11 cellular contexts compared by ENCODE assay signal in genomic region chr14:50964683-50965390, GRCh38. TPM values are rescaled to one million over a fixed set of nuclear protein-coding genes. Genes with fewer than 3 reads are reported as not detected.
DNase-seq lines count a peak whose midpoint lies in the region; ATAC-seq, FAIRE-seq and TF ChIP-seq lines count a peak whose summit lies in the region.
"Had no signal": no experiment of that assay in that cellular context is flagged by ENCODE, and none has a peak within 500 bp of the region (broad histone marks: within the 10 kb centered on the region; RNA-seq: fewer than 3 reads in every experiment).

No MANE protein-coding gene starts in this region.

- TF ChIP-seq POLR2A in A549 (IDR thresholded peaks at IDR 0.05; ENCODE audit: low read length), result no peak

- TF ChIP-seq EP300 in A549 (IDR thresholded peaks at IDR 0.05), result no peak

- no peaks in the 10 kb centered on the region for H3K9me3 ChIP-seq in A549
- H3K9me3 ChIP-seq: Caco-2, heart right ventricle had no signal

- H3K27ac Mint-ChIP-seq in effector memory CD8-positive, alpha-beta T cell, result no peak overlapping the region
- no peak overlapping the region for H3K27ac Mint-ChIP-seq in CD14-positive monocyte

- intact Hi-C loops in CD14-positive monocyte (cut with micrococcal nuclease), result no loop called here

- CTCF ChIA-PET in A549 (lab: Yijun Ruan, JAX), result interaction anchor here (1.1 to 1.7 kb wide), 5 partner anchors 9 to 100 kb away, joined by 3 to 6 read pairs (median 3); no protein-coding TSS in a partner anchor

- WGBS in A549 (ENCODE audit: missing lambda C conversion rate), result 16% methylated on average over 5 of the region's 5 CpGs

- no peak overlapping the region for H3K4me3 Mint-ChIP-seq in effector memory CD8-positive, alpha-beta T cell
- no peak overlapping the region for H3K4me3 Mint-ChIP-seq in CD14-positive monocyte

- ATAC-seq in A549, result peak in 1 of 2 experiments; percentile 40; a peak in 2 of 6 replicates
- ATAC-seq in effector memory CD8-positive, alpha-beta T cell (replicated peaks), result no peak

- peak; percentile 11 to 76 for DNase-seq in A549 (ENCODE audit: low read depth in 1 of 2, low spot score in 1 of 2)
- peak; percentile 12 for DNase-seq in HT-29 (ENCODE audit: low spot score)
- peak; percentile 93 for DNase-seq in bronchial epithelial cell (ENCODE audit: low read depth)
- DNase-seq in midbrain (lab: John Stamatoyannopoulos, UW), result peak; percentile 26
- no peak for DNase-seq in effector memory CD8-positive, alpha-beta T cell
- no peak for DNase-seq in CD14-positive monocyte (ENCODE audit: low spot score)
- no peak for DNase-seq in NCI-H82 treated with DMSO at 0.1 percent for 48 hours (lab: John Stamatoyannopoulos, UW; ENCODE audit: unreplicated experiment)
- no peak for DNase-seq in iPS-NIHi11 (ENCODE audit: low spot score)
- DNase-seq: Caco-2, SHP77 treated with DMSO at 0.1 percent for 48 hours had no signal

- H3K4me2 ChIP-seq in A549, result peak overlapping the region; percentile 70

- TF ChIP-seq CTCF in A549 (IDR thresholded peaks at IDR 0.05) (no peak), bronchial epithelial cell (IDR thresholded peaks at IDR 0.05; ENCODE audit: insufficient read depth, low read length, severe bottlenecking) (no peak), CD14-positive monocyte (IDR thresholded peaks at IDR 0.05) (no peak)

- POLR2A ChIA-PET in A549 (lab: Yijun Ruan, JAX), result interaction anchor here (1.1 to 1.8 kb wide), 4 partner anchors 9 to 131 kb away, joined by 4 to 8 read pairs (median 5); partner anchors contain the start of gene PYGL

- H3K27me3 ChIP-seq in bronchial epithelial cell (ENCODE audit: control insufficient read depth, insufficient read depth, low read length), result no peaks in the 10 kb centered on the region
- H3K27me3 ChIP-seq: heart right ventricle had no signal

- no peak overlapping the region for H3K4me3 ChIP-seq in A549
- no peak overlapping the region for H3K4me3 ChIP-seq in bronchial epithelial cell (ENCODE audit: low read depth, low read length)
- H3K4me3 ChIP-seq: heart right ventricle had no signal

- H3K36me3 ChIP-seq in bronchial epithelial cell (ENCODE audit: control insufficient read depth, insufficient read depth, low read length), result no peaks in the 10 kb centered on the region
- H3K36me3 ChIP-seq: heart right ventricle had no signal

- H3K27me3 Mint-ChIP-seq in effector memory CD8-positive, alpha-beta T cell, result peaks cover 20 to 45% of the 10 kb centered on the region in 2 donors
- H3K27me3 Mint-ChIP-seq in CD14-positive monocyte (ENCODE audit: low read depth in 3 of 3), result no peaks in the 10 kb centered on the region

- peaks cover 0 to 2% of the 10 kb centered on the region in 2 donors for H3K4me1 Mint-ChIP-seq in effector memory CD8-positive, alpha-beta T cell (ENCODE audit: low read depth in 2 of 2)
- peaks cover 35% of the 10 kb centered on the region for H3K4me1 Mint-ChIP-seq in CD14-positive monocyte

- H3K27ac ChIP-seq in A549, result peak overlapping the region; percentile 29 to 63; a peak in 4 of 6 replicates

- TF ChIP-seq RAD21 in A549 (conservative IDR thresholded peaks at IDR 0.05 in 1 of 2, IDR thresholded peaks at IDR 0.05 in 1 of 2), result 0 out of 5 replicates have a peak, but pooled peaks of 1 of the 2 experiments have one; percentile 3

- H3K36me3 Mint-ChIP-seq in effector memory CD8-positive, alpha-beta T cell (ENCODE audit: insufficient read depth), result no peaks in the 10 kb centered on the region
- H3K36me3 Mint-ChIP-seq in CD14-positive monocyte, result no peaks in the 10 kb centered on the region

- FAIRE-seq in A549 (lab: Jason Lieb, UNC) (no peak), bronchial epithelial cell (lab: Jason Lieb, UNC) (no peak)

- peaks cover 46% of the 10 kb centered on the region for H3K4me1 ChIP-seq in A549
- H3K4me1 ChIP-seq: Caco-2 had no signal

- H3K9me3 Mint-ChIP-seq in effector memory CD8-positive, alpha-beta T cell, result no peaks in the 10 kb centered on the region
- no peaks in the 10 kb centered on the region for H3K9me3 Mint-ChIP-seq in CD14-positive monocyte

TF ChIP-seq in A549, 52 proteins besides CTCF, POLR2A, EP300 and RAD21 (continues in another document):
- TF ChIP-seq NFE2L2 (conservative IDR thresholded peaks at IDR 0.05; ENCODE audit: low read length), result no peak
- no peak for TF ChIP-seq NPAS2 (CRISPR knock-in tag; IDR thresholded peaks at IDR 0.05; ENCODE audit: borderline replicate concordance)
- no peak for TF ChIP-seq MAZ (IDR thresholded peaks at IDR 0.05; ENCODE audit: borderline replicate concordance, low read depth, low read length)
- no peak for TF ChIP-seq BHLHE40 (IDR thresholded peaks at IDR 0.05; ENCODE audit: low read depth, low read length)
- no peak for TF ChIP-seq MYC (IDR thresholded peaks at IDR 0.05; ENCODE audit: borderline replicate concordance, low read length)
- no peak for TF ChIP-seq CBX8 (IDR thresholded peaks at IDR 0.05)
- TF ChIP-seq RCOR1 (IDR thresholded peaks at IDR 0.05; ENCODE audit: low read depth, low read length), result no peak
- no peak for TF ChIP-seq RFX5 (IDR thresholded peaks at IDR 0.05)
- no peak for TF ChIP-seq HOXB13 (CRISPR knock-in tag; IDR thresholded peaks at IDR 0.05; ENCODE audit: low read depth)
- TF ChIP-seq GATA3 (IDR thresholded peaks at IDR 0.05; ENCODE audit: borderline replicate concordance), result peak; percentile 46; the same call in 1 of the 2 replicates
- TF ChIP-seq HMGXB4 (CRISPR knock-in tag; IDR thresholded peaks at IDR 0.05; ENCODE audit: borderline replicate concordance), result no peak
- TF ChIP-seq E2F6 (IDR thresholded peaks at IDR 0.05; ENCODE audit: borderline replicate concordance, low read depth), result no peak
- TF ChIP-seq JUNB (IDR thresholded peaks at IDR 0.05), result no peak
- no peak for TF ChIP-seq KDM5A (IDR thresholded peaks at IDR 0.05)
- no peak for TF ChIP-seq ZSCAN20 (CRISPR knock-in tag; IDR thresholded peaks at IDR 0.05)
- no peak for TF ChIP-seq HEYL (CRISPR knock-in tag; IDR thresholded peaks at IDR 0.05)
- TF ChIP-seq ZC3H11A (IDR thresholded peaks at IDR 0.05), result no peak
- no peak for TF ChIP-seq FOSB (CRISPR knock-in tag; IDR thresholded peaks at IDR 0.05)
- TF ChIP-seq PHF8 (IDR thresholded peaks at IDR 0.05; ENCODE audit: borderline replicate concordance, low read depth), result no peak
- no peak for TF ChIP-seq BCL3 (IDR thresholded peaks at IDR 0.05)
- TF ChIP-seq POLR2AphosphoS2 (conservative IDR thresholded peaks at IDR 0.05; ENCODE audit: low read length), result no peak
- TF ChIP-seq JUN (IDR thresholded peaks at IDR 0.05), result no peak
- no peak for TF ChIP-seq FOSL2 (IDR thresholded peaks at IDR 0.05)
- peak; percentile 23; the same call in 1 of the 2 replicates for TF ChIP-seq FOSL2 (CRISPR knock-in tag; IDR thresholded peaks at IDR 0.05)
- TF ChIP-seq CEBPB (IDR thresholded peaks at IDR 0.05), result no peak
- TF ChIP-seq MAX (IDR thresholded peaks at IDR 0.05), result peak; percentile 20; the same call in 1 of the 2 replicates
- no peak for TF ChIP-seq SMC3 (IDR thresholded peaks at IDR 0.05)

RNA-seq across cellular contexts. Expression of gene PYGL, which starts 20.6 kb away (rescaled TPM):
- polyA plus RNA-seq in A549 (2011; rRNA removed), result 119 and 122 TPM in 2 replicates
- polyA plus RNA-seq in A549 (2012; cell fraction: cytosol; rRNA removed), result 85.1 and 98.4 TPM in 2 replicates
- 70.7 and 72.6 TPM in 2 replicates for polyA plus RNA-seq in A549 (2012; cell fraction: nucleus; rRNA removed)
- 95.9 to 112 TPM (median 112 TPM) in 3 replicates for polyA plus RNA-seq in A549 (2017; fragmentation: RNase III; extraction: RNeasy Plus Mini Kit Qiagen cat#74134 plus additional on column Dnase treatment)
- 68.2 and 68.9 TPM in 2 replicates for polyA minus RNA-seq in A549 (2011; rRNA and poly(A)+ RNA removed)
- 36.8 and 44.5 TPM in 2 replicates for total RNA-seq in HT-29 (2014; rRNA removed; shearing (Covaris generic))
- 71.1 and 94.2 TPM in 2 replicates for total RNA-seq in bronchial epithelial cell
- 100 to 1,000 TPM; 166 to 184 TPM for polyA plus RNA-seq in CD14-positive monocyte

Comparison
In these comparisons a context has a peak if more than half of its experiments do, and no peak if none do; other contexts are left out.
1. DNase-seq: peak in A549 (2 of 2), HT-29 (single experiment), bronchial epithelial cell (single experiment) and midbrain (single experiment); none in effector memory CD8-positive, alpha-beta T cell (0 of 3), CD14-positive monocyte (single experiment), NCI-H82 treated with DMSO at 0.1 percent for 48 hours (single experiment) and iPS-NIHi11 (single experiment).